Comparison of ENCODE assay signal across 21 cellular contexts in genomic region chr3:196142674-196142988, GRCh38.
DNase-seq lines count a peak whose midpoint lies in the region; ATAC-seq and TF ChIP-seq lines count a peak whose summit lies in the region.
"Had no signal": no experiment of that assay in that cellular context is flagged by ENCODE, and none has a peak within 500 bp of the region (broad histone marks: within the 10 kb centered on the region; RNA-seq: fewer than 3 reads in every experiment).

No MANE protein-coding gene starts in this region.

- no peak for TF ChIP-seq CTCF in RWPE2 (IDR thresholded peaks at IDR 0.05; ENCODE audit: poor library complexity, severe bottlenecking)

- H3K4me1 ChIP-seq in RWPE2 (ENCODE audit: insufficient read depth, poor library complexity, severe bottlenecking) (peaks cover 42% of the 10 kb centered on the region), skeletal muscle tissue (ENCODE audit: control insufficient read depth in 3 of 3, insufficient read depth in 3 of 3, low read length in 3 of 3) (peaks cover 0 to 7% (median 0%) of the 10 kb centered on the region in 3 donors)
- H3K4me1 ChIP-seq: left ventricle myocardium inferior, right atrium auricular region, SJSA1 had no signal

- H3K36me3 ChIP-seq in RWPE2 (ENCODE audit: low read depth), result no peaks in the 10 kb centered on the region
- H3K36me3 ChIP-seq in skeletal muscle tissue (ENCODE audit: control insufficient read depth in 3 of 3, insufficient read depth in 3 of 3, low read length in 3 of 3), result no peaks in the 10 kb centered on the region
- H3K36me3 ChIP-seq: left ventricle myocardium inferior, right atrium auricular region, SJSA1, tibial nerve had no signal

- no peaks in the 10 kb centered on the region for H3K9me3 ChIP-seq in RWPE2 (ENCODE audit: severe bottlenecking)
- H3K9me3 ChIP-seq in skeletal muscle tissue (ENCODE audit: control insufficient read depth in 3 of 3, low read length in 3 of 3), result no peaks in the 10 kb centered on the region
- H3K9me3 ChIP-seq: left ventricle myocardium inferior, right atrium auricular region, SJSA1, tibial nerve had no signal

- peak overlapping the region; percentile 61 for H3K27ac ChIP-seq in RWPE2 (ENCODE audit: poor library complexity, severe bottlenecking)
- H3K27ac ChIP-seq in skeletal muscle tissue (ENCODE audit: low read depth, low read length), result no peak overlapping the region
- H3K27ac ChIP-seq: left ventricle myocardium inferior, right atrium auricular region, SJSA1, tibial nerve had no signal

- DNase-seq in CMK (ENCODE audit: low read depth) (peak; percentile 47), RWPE2 (ENCODE audit: low spot score) (no peak), left lobe of liver (ENCODE audit: low spot score) (no peak), kidney glomerular epithelial cell (lab: John Stamatoyannopoulos, UW) (no peak), NCI-H1436 (lab: John Stamatoyannopoulos, UW) (no peak)
- no peak for DNase-seq in activated T-cell treated with anti-CD3 and anti-CD28 coated beads, Interleukin-2, amount 50 U/mL, for 48 hours
- DNase-seq: activated T-cell treated with anti-CD3 and anti-CD28 coated beads, Interleukin-2, amount 50 U/mL, for 4 hours; COR-L47; effector memory CD8-positive, alpha-beta T cell; foreskin fibroblast; Kasumi-1; left ventricle myocardium inferior; NCI-H1436 treated with DMSO at 0.1 percent for 48 hours; nephron progenitor cell; stimulated activated CD4-positive, alpha-beta T cell treated with anti-CD3 and anti-CD28 coated beads, Interleukin-4, amount 100 ng/mL, for 24 hours; T-helper 9 cell had no signal

- peak overlapping the region in 1 of 3 donors; percentile 8 for H3K9ac ChIP-seq in skeletal muscle tissue (ENCODE audit: low read depth in 1 of 3, low read length in 3 of 3)

- ATAC-seq in RWPE2 (ENCODE audit: low read depth) (no peak), left lobe of liver (peak; percentile 43), GM18873 (IDR thresholded peaks at IDR 0.05; ENCODE audit: low FRiP score, unreplicated experiment) (no peak)
- ATAC-seq: activated T-cell treated with anti-CD3 and anti-CD28 coated beads, Interleukin-2, amount 50 U/mL, for 4 hours; effector memory CD8-positive, alpha-beta T cell had no signal

- H3K27me3 ChIP-seq in RWPE2 (ENCODE audit: insufficient read depth, poor library complexity, severe bottlenecking), result no peaks in the 10 kb centered on the region
- H3K27me3 ChIP-seq in skeletal muscle tissue (ENCODE audit: control insufficient read depth in 3 of 3, insufficient read depth in 3 of 3, low read length in 3 of 3), result no peaks in the 10 kb centered on the region
- H3K27me3 ChIP-seq: right atrium auricular region, SJSA1, tibial nerve had no signal

- H3K4me3 ChIP-seq in RWPE2 (ENCODE audit: severe bottlenecking) (no peak overlapping the region), skeletal muscle tissue (ENCODE audit: low read length in 3 of 3) (peak overlapping the region in 2 of 3 donors; percentile 38 to 45)
- H3K4me3 ChIP-seq: left ventricle myocardium inferior, right atrium auricular region, SJSA1, tibial nerve had no signal
